Comparison of ENCODE assay signal across 17 cellular contexts in the genomic region with DNA sequence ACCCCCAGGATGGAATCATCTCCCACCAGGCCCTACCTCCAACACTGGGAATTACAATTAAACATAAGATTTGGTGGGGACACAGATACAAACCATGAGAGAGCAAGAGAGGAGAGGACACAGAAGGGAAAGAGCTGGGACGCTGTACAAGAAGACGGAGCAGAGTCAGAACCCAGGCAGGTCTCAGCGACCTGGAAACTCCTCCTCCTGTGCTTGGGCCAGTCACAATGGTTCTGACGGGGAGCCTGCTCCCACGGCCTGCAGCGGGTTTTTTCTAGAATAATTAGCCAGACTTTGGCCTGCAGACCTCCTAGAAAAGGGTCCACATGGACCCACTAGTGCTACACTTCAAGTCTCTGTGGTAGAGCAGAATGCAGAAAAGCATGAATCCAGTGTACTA. TPM values are rescaled to one million over a fixed set of nuclear protein-coding genes. Genes with fewer than 3 reads are reported as not detected.
DNase-seq lines count a peak whose midpoint lies in the region; ATAC-seq and TF ChIP-seq lines count a peak whose summit lies in the region.
"Had no signal": no experiment of that assay in that cellular context is flagged by ENCODE, and none has a peak within 500 bp of the region (broad histone marks: within the 10 kb centered on the region; RNA-seq: fewer than 3 reads in every experiment).

No MANE protein-coding gene starts in this region.

- 24 to 25% methylated on average over 5 to 6 of the region's 6 CpGs for WGBS in body of pancreas, 2 donors

- no peak overlapping the region for H3K4me3 Mint-ChIP-seq in osteocyte (ENCODE audit: unreplicated experiment)
- H3K4me3 Mint-ChIP-seq in immature natural killer cell = no peak overlapping the region
- H3K4me3 Mint-ChIP-seq: CD4-positive, alpha-beta memory T cell; GM23338; IgD-negative memory B cell had no signal

- TF ChIP-seq CTCF in VCaP (conservative IDR thresholded peaks at IDR 0.05) (no peak), body of pancreas (IDR thresholded peaks at IDR 0.05) (no peak), osteocyte (IDR thresholded peaks at IDR 0.05) (no peak)

- H3K4me1 Mint-ChIP-seq in osteocyte (ENCODE audit: unreplicated experiment) = peaks cover 3% of the 10 kb centered on the region
- peaks cover 0 to 1% of the 10 kb centered on the region in 2 donors for H3K4me1 Mint-ChIP-seq in immature natural killer cell

- H3K4me1 ChIP-seq in body of pancreas = peaks cover 36% of the 10 kb centered on the region
- H3K4me1 ChIP-seq: BE2C had no signal

- no peak for TF ChIP-seq POLR2A in body of pancreas (IDR thresholded peaks at IDR 0.05)

- peak overlapping the region; percentile 74 for H3K27ac ChIP-seq in VCaP
- peak overlapping the region; percentile 32 to 69 (median 49) for H3K27ac ChIP-seq in body of pancreas

- no peak overlapping the region for H3K4me3 ChIP-seq in body of pancreas
- H3K4me3 ChIP-seq: GM23338 had no signal

- intact Hi-C loops in body of pancreas (cut with DNase I) = loop anchor here (10.0 kb wide), 1 partner anchor 168 kb away; a partner anchor contains a TSS
- intact Hi-C loops in posterior cingulate gyrus (cut with DNase I) = no loop called here

- H3K27ac Mint-ChIP-seq in osteocyte (ENCODE audit: unreplicated experiment) (no peak overlapping the region), immature natural killer cell (no peak overlapping the region)
- H3K27ac Mint-ChIP-seq: GM23338 had no signal

- no peak for DNase-seq in body of pancreas
- no peak for DNase-seq in left lobe of liver (ENCODE audit: low spot score)
- DNase-seq in osteocyte (ENCODE audit: extremely low spot score, unreplicated experiment) = peak; percentile 36
- DNase-seq in posterior cingulate gyrus = no peak
- DNase-seq in NCI-H510A (lab: John Stamatoyannopoulos, UW) = no peak
- DNase-seq in immature natural killer cell = no peak
- DNase-seq: ACHN; BE2C; CD4-positive, alpha-beta memory T cell; DMS153; DMS79; GDM1; HCEC 1CT had no signal

- no peaks in the 10 kb centered on the region for H3K27me3 Mint-ChIP-seq in osteocyte (ENCODE audit: unreplicated experiment)
- peaks cover 2 to 11% (median 7%) of the 10 kb centered on the region in 3 donors for H3K27me3 Mint-ChIP-seq in immature natural killer cell (ENCODE audit: low read depth in 3 of 3)

- H3K36me3 ChIP-seq in body of pancreas (replicated peaks in 1 of 2; ENCODE audit: insufficient read depth in 1 of 2, low read depth in 2 of 2) = no peaks in the 10 kb centered on the region
- H3K36me3 ChIP-seq: BE2C had no signal

- ATAC-seq in body of pancreas (no peak), left lobe of liver (peak; percentile 69), HG03460 (IDR thresholded peaks at IDR 0.05; ENCODE audit: unreplicated experiment) (no peak)
- ATAC-seq: GM23338 had no signal

- H3K9me3 ChIP-seq in body of pancreas = no peaks in the 10 kb centered on the region
- H3K9me3 ChIP-seq: BE2C had no signal

- peaks cover 5% of the 10 kb centered on the region for H3K9me3 Mint-ChIP-seq in osteocyte (ENCODE audit: unreplicated experiment)
- H3K9me3 Mint-ChIP-seq in immature natural killer cell = no peaks in the 10 kb centered on the region
- H3K9me3 Mint-ChIP-seq: GM23338 had no signal

- H3K36me3 Mint-ChIP-seq in osteocyte (ENCODE audit: unreplicated experiment) = no peaks in the 10 kb centered on the region
- no peaks in the 10 kb centered on the region for H3K36me3 Mint-ChIP-seq in immature natural killer cell
- H3K36me3 Mint-ChIP-seq: IgD-negative memory B cell had no signal

- no peaks in the 10 kb centered on the region for H3K27me3 ChIP-seq in body of pancreas
- H3K27me3 ChIP-seq: BE2C had no signal

RNA-seq across cellular contexts. Expression of a gene that starts 5.6 kb away (rescaled TPM):
- total RNA-seq in body of pancreas (10 to 100 TPM; 10.1 to 30.0 TPM), left lobe of liver (24.2 TPM), osteocyte (2.0 and 3.0 TPM in 2 replicates)
- 1 to 10 TPM in 1 of 3 donors, under 1 TPM in 1, not detected in 1; 0.43 to 2.8 TPM for polyA plus RNA-seq in immature natural killer cell
- total RNA-seq: CD4-positive, alpha-beta memory T cell had no signal
- polyA plus RNA-seq: CD4-positive, alpha-beta memory T cell; IgD-negative memory B cell had no signal
